In the genomic region with DNA sequence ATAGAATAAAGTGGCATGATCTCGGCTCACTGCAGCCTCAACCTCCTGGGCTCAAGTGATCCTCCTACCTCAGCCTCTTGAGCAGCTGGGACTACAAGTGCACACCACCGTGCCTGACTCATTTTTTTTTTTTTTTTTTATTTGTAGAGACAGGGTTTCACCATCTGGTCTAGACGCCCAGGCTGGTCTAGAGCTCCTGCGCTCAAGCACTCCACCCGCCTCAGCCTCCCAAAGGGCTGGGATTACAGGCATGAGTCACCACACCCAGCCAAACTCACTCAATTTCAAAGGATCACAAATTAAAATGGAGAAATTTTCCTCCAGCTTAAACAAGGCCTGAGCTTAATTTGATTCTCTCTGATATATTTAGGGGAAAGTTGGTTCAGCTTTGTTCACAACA, we compare ENCODE assay signal across 11 cellular contexts. TPM values are rescaled to one million over a fixed set of nuclear protein-coding genes. Genes with fewer than 3 reads are reported as not detected.
DNase-seq lines count a peak whose midpoint lies in the region; ATAC-seq and TF ChIP-seq lines count a peak whose summit lies in the region.
"Had no signal": no experiment of that assay in that cellular context is flagged by ENCODE, and none has a peak within 500 bp of the region (broad histone marks: within the 10 kb centered on the region; RNA-seq: fewer than 3 reads in every experiment).

No MANE protein-coding gene starts in this region.

- peaks cover 12% of the 10 kb centered on the region for H3K4me1 Mint-ChIP-seq in MCF 10A (ENCODE audit: insufficient read depth, unreplicated experiment)
- H3K4me1 Mint-ChIP-seq in glutamatergic neuron (ENCODE audit: low read depth, unreplicated experiment): no peaks in the 10 kb centered on the region

- no peak for TF ChIP-seq POLR2A in breast epithelium (IDR thresholded peaks at IDR 0.05)

- no peaks in the 10 kb centered on the region for H3K27me3 Mint-ChIP-seq in MCF 10A (ENCODE audit: insufficient read depth, unreplicated experiment)
- H3K27me3 Mint-ChIP-seq in glutamatergic neuron (ENCODE audit: unreplicated experiment): peaks cover 3% of the 10 kb centered on the region

- H3K27ac Mint-ChIP-seq in MCF 10A (ENCODE audit: low read depth, unreplicated experiment) (no peak overlapping the region), glutamatergic neuron (ENCODE audit: unreplicated experiment) (peak overlapping the region; percentile 76)

- H3K4me3 Mint-ChIP-seq in MCF 10A (ENCODE audit: unreplicated experiment): no peak overlapping the region
- no peak overlapping the region for H3K4me3 Mint-ChIP-seq in glutamatergic neuron (ENCODE audit: unreplicated experiment)

- TF ChIP-seq CTCF in MCF 10A (IDR thresholded peaks at IDR 0.05; ENCODE audit: unreplicated experiment) (no peak), breast epithelium (IDR thresholded peaks at IDR 0.05) (no peak), glutamatergic neuron (IDR thresholded peaks at IDR 0.05; ENCODE audit: partially characterized antibody, unreplicated experiment) (no peak)

- no peaks in the 10 kb centered on the region for H3K4me1 ChIP-seq in breast epithelium
- H3K4me1 ChIP-seq: gastrocnemius medialis had no signal

- H3K9me3 Mint-ChIP-seq in MCF 10A (ENCODE audit: unreplicated experiment) (no peaks in the 10 kb centered on the region), glutamatergic neuron (ENCODE audit: unreplicated experiment) (peaks cover 7% of the 10 kb centered on the region)

- peak; percentile 90 for DNase-seq in MCF 10A (ENCODE audit: unreplicated experiment)
- DNase-seq in breast epithelium (ENCODE audit: low spot score in 2 of 2): no peak
- peak; percentile 47 for DNase-seq in glutamatergic neuron
- no peak for DNase-seq in globus pallidus (ENCODE audit: low spot score)
- DNase-seq in AML-193 (lab: John Stamatoyannopoulos, UW): no peak
- DNase-seq: NCI-H1417 treated with DMSO at 0.1 percent for 48 hours had no signal

- no peaks in the 10 kb centered on the region for H3K36me3 ChIP-seq in breast epithelium

- peak; percentile 99 for ATAC-seq in SK-N-SH treated with all-trans-retinoic acid at 6 μM for 48 hours
- no peak for ATAC-seq in GM19467 (IDR thresholded peaks at IDR 0.05; ENCODE audit: unreplicated experiment)
- no peak for ATAC-seq in GM21528 (IDR thresholded peaks at IDR 0.05; ENCODE audit: low FRiP score, unreplicated experiment)

- no peaks in the 10 kb centered on the region for H3K9me3 ChIP-seq in breast epithelium
- H3K9me3 ChIP-seq: gastrocnemius medialis, thyroid gland had no signal

- BruUV-seq in MCF 10A (replicated peaks; lab: Mats Ljungman, UMichigan): no TSS peak

- CTCF ChIA-PET in MCF 10A (lab: Yijun Ruan, JAX): interaction anchor here (0.6 to 2.0 kb wide), 5 partner anchors 8 to 358 kb away, joined by 3 to 6 read pairs (median 5); a partner anchor contains a TSS

- intact Hi-C loops in MCF 10A (cut with micrococcal nuclease) (loop anchor here (2.0 kb wide), 1 partner anchor 31 kb away; a partner anchor contains a TSS), breast epithelium (cut with DNase I; ENCODE audit: low total_unique reads) (no loop called here)

- no peak overlapping the region for H3K4me3 ChIP-seq in breast epithelium
- H3K4me3 ChIP-seq: gastrocnemius medialis, thyroid gland had no signal

- no peaks in the 10 kb centered on the region for H3K27me3 ChIP-seq in breast epithelium
- H3K27me3 ChIP-seq: gastrocnemius medialis, thyroid gland had no signal

- H3K36me3 Mint-ChIP-seq in MCF 10A (ENCODE audit: insufficient read depth, unreplicated experiment) (peaks cover 73% of the 10 kb centered on the region), glutamatergic neuron (ENCODE audit: unreplicated experiment) (peaks cover 4% of the 10 kb centered on the region)

- H3K27ac ChIP-seq in breast epithelium: no peak overlapping the region
- H3K27ac ChIP-seq: gastrocnemius medialis, thyroid gland had no signal

- POLR2A ChIA-PET in MCF 10A (lab: Yijun Ruan, JAX): interaction anchor here (0.6 to 2.2 kb wide), 8 partner anchors 10 to 218 kb away, joined by 3 to 12 read pairs (median 4); a partner anchor contains a TSS

TF ChIP-seq in SK-N-SH treated with all-trans-retinoic acid at 6 μM for 48 hours, 23 proteins besides CTCF, POLR2A, EP300 and RAD21:
- no peak for TF ChIP-seq ISL1 (CRISPR knock-in tag; IDR thresholded peaks at IDR 0.05)
- TF ChIP-seq ARNTL (CRISPR knock-in tag; IDR thresholded peaks at IDR 0.05; ENCODE audit: borderline replicate concordance, low read depth): no peak
- peak; percentile 20; the same call in 1 of the 2 replicates for TF ChIP-seq ZFP3 (CRISPR knock-in tag; IDR thresholded peaks at IDR 0.05)
- TF ChIP-seq, protein P1, sequence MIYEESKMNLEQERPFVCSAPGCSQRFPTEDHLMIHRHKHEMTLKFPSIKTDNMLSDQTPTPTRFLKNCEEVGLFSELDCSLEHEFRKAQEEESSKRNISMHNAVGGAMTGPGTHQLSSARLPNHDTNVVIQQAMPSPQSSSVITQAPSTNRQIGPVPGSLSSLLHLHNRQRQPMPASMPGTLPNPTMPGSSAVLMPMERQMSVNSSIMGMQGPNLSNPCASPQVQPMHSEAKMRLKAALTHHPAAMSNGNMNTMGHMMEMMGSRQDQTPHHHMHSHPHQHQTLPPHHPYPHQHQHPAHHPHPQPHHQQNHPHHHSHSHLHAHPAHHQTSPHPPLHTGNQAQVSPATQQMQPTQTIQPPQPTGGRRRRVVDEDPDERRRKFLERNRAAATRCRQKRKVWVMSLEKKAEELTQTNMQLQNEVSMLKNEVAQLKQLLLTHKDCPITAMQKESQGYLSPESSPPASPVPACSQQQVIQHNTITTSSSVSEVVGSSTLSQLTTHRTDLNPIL (CRISPR knock-in tag; IDR thresholded peaks at IDR 0.05; ENCODE audit: low read depth): no peak
- no peak for TF ChIP-seq BACH2 (CRISPR knock-in tag; IDR thresholded peaks at IDR 0.05; ENCODE audit: borderline replicate concordance)
- TF ChIP-seq GLIS3 (CRISPR knock-in tag; IDR thresholded peaks at IDR 0.05): no peak
- no peak for TF ChIP-seq PPARA (CRISPR knock-in tag; IDR thresholded peaks at IDR 0.05; ENCODE audit: borderline replicate concordance)

RNA-seq across cellular contexts. Expression of a gene that starts 27.3 kb away (rescaled TPM):
- total RNA-seq in MCF 10A (2022) (5.1 and 7.1 TPM in 2 replicates), breast epithelium (10 to 100 TPM; 13.8 to 26.9 (median 15.7) TPM), glutamatergic neuron (ENCODE audit: unreplicated experiment) (6.9 TPM)

RNA-seq across cellular contexts. Expression of a gene that starts 30.6 kb away (rescaled TPM):
- total RNA-seq in MCF 10A (2022) (192 and 197 TPM in 2 replicates), breast epithelium (100 to 1,000 TPM; 121 to 188 (median 122) TPM), glutamatergic neuron (ENCODE audit: unreplicated experiment) (84.3 TPM)

RNA-seq across cellular contexts. Expression of a gene that starts 31.2 kb away (rescaled TPM):
- total RNA-seq in MCF 10A (2022) (40.9 and 42.1 TPM in 2 replicates), breast epithelium (10 to 100 TPM; 13.8 to 35.0 (median 30.8) TPM), glutamatergic neuron (ENCODE audit: unreplicated experiment) (19.5 TPM)

Comparison
In these comparisons a context has a peak if more than half of its experiments do, and no peak if none do; other contexts are left out.
1. DNase-seq: peak in MCF 10A (single experiment) and glutamatergic neuron (single experiment); none in breast epithelium (0 of 2), globus pallidus (single experiment) and AML-193 (0 of 2).